Comparison of ENCODE assay signal across 24 cellular contexts in genomic region chr7:2751086-2751485, GRCh38.
"Had no signal": no experiment of that assay in that cellular context is flagged by ENCODE, and none has a peak within 500 bp of the region (broad histone marks: within the 10 kb centered on the region; RNA-seq: fewer than 3 reads in every experiment).

No MANE protein-coding gene starts in this region.

- H3K27ac ChIP-seq: body of pancreas, esophagus muscularis mucosa, pancreas, psoas muscle, upper lobe of right lung had no signal

- DNase-seq: activated CD4-positive, alpha-beta T cell treated with anti-CD3 and anti-CD28 coated beads, Interleukin-2, amount 50 U/mL, for 1 hour; activated CD8-positive, alpha-beta T cell treated with anti-CD3 and anti-CD28 coated beads, Interleukin-2, amount 10 ng/mL, durations not matched to agents 7 days and 5 days; activated gamma-delta T cell; activated naive CD4-positive, alpha-beta T cell treated with anti-CD3 and anti-CD28 coated beads, Interleukin-2, amount 50 U/mL, for 16 hours; activated naive CD8-positive, alpha-beta T cell treated with anti-CD3 and anti-CD28 coated beads, Interleukin-2, amount 50 U/mL, for 24 hours; anterior cingulate cortex; body of pancreas; caudate nucleus; effector memory CD8-positive, alpha-beta T cell; glutamatergic neuron; hippocampal formation; kidney glomerular epithelial cell; mucosa of descending colon; nephron progenitor cell; pancreas; psoas muscle; stimulated activated CD4-positive, alpha-beta T cell treated with anti-CD3 and anti-CD28 coated beads, Interleukin-2, amount 100 ng/mL, for 48 hours; stimulated activated CD8-positive, alpha-beta memory T cell treated with anti-CD3 and anti-CD28 coated beads, Interleukin-4, amount 100 ng/mL, for 48 hours; stimulated activated naive CD4-positive, alpha-beta T cell treated with Interleukin-2 at 50 U/mL for 16 hours; SW 1271; T-helper 17 cell; upper lobe of right lung had no signal

- H3K4me1 ChIP-seq: body of pancreas, psoas muscle, upper lobe of right lung had no signal

- H3K27me3 ChIP-seq: body of pancreas, esophagus muscularis mucosa, pancreas, upper lobe of right lung had no signal

- H3K4me3 ChIP-seq: body of pancreas, esophagus muscularis mucosa, mucosa of descending colon, pancreas, psoas muscle, upper lobe of right lung had no signal

- H3K9me3 ChIP-seq: body of pancreas, esophagus muscularis mucosa, mucosa of descending colon, pancreas, psoas muscle, upper lobe of right lung had no signal

- ATAC-seq: activated CD4-positive, CD25-positive, alpha-beta regulatory T cell treated with anti-CD3 and anti-CD28 coated beads, Interleukin-2, amount 50 U/mL, for 24 hours; activated CD8-positive, alpha-beta T cell treated with anti-CD3 and anti-CD28 coated beads, Interleukin-2, amount 10 ng/mL, durations not matched to agents 7 days and 5 days; activated naive CD8-positive, alpha-beta T cell treated with anti-CD3 and anti-CD28 coated beads, Interleukin-2, amount 50 U/mL, for 24 hours; body of pancreas; effector memory CD8-positive, alpha-beta T cell; mucosa of descending colon; psoas muscle; T-helper 17 cell; upper lobe of right lung had no signal

- H3K36me3 ChIP-seq: esophagus muscularis mucosa, pancreas, upper lobe of right lung had no signal
